ENCODE assay signal across 8 cellular contexts in the genomic region with DNA sequence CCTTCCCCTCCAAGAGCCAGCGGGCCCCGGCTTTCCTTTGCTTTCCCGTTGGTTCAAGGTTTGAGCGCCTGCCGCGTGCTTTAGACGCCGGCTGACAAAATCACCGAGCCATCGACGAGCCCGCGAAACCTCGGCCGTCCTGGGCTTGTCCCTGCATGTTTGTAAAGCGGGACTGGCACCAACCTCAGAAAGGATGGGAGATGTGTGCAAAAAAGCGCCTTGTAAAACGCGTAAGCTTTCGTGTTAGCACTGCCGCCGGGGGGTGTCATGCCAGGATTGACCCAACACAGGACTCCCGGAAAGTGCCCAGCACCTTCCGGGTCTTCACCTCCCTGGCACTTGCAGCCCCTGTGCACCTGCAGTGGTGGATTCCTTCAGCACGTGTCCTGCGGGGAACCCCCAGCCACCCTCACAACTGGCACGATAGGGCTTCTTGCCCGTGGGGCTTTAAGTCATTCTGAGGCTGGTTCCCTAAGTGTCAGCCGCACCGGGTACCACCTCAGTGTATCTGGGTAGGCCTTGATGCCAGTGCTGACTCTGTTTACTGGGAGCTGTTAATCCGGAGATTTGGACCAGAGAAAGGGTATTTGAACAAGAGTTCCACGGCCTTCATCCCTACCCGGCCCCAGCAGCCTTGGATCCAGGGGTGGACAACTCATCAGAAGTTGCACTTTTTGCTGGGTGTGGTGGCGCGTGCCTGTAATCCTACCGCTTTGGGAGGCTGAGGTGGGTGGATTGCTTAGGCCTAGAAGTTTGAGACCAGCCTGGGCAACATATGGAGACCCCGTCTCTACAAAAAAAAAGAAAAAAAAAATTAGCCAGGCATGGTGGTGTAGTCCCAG. TPM values are rescaled to one million over a fixed set of nuclear protein-coding genes. Genes with fewer than 3 reads are reported as not detected.
DNase-seq lines count a peak whose midpoint lies in the region; ATAC-seq and TF ChIP-seq lines count a peak whose summit lies in the region.

No MANE protein-coding gene starts in this region.

- H3K27me3 ChIP-seq in mammary epithelial cell (ENCODE audit: insufficient read depth, low read length) (no peaks in the 10 kb centered on the region), subcutaneous abdominal adipose tissue (ENCODE audit: control insufficient read depth in 5 of 5, insufficient read depth in 4 of 5, low read length in 5 of 5) (no peaks in the 10 kb centered on the region)

- peaks cover 66% of the 10 kb centered on the region for H3K79me2 ChIP-seq in mammary epithelial cell (ENCODE audit: insufficient read depth, low read length)

- WGBS in mammary epithelial cell (ENCODE audit: low coverage, missing lambda C conversion rate) = 17% methylated on average over 26 of the region's 37 CpGs

- ATAC-seq in T-cell (replicated peaks in 1 of 4) (no peak), GM21526 (IDR thresholded peaks at IDR 0.05; ENCODE audit: low FRiP score, unreplicated experiment) (no peak), HG02870 (IDR thresholded peaks at IDR 0.05; ENCODE audit: unreplicated experiment) (no peak)

- dilution Hi-C loops in mammary epithelial cell (cut with HindIII; ENCODE audit: low sequenced_read_pairs) = loop anchor here (5.0 kb wide), 2 partner anchors 98 to 272 kb away; a partner anchor contains a TSS

- in situ Hi-C loops in mammary epithelial cell (cut with MboI; ENCODE audit: low sequenced_read_pairs in 2 of 2) = loop anchor here (10.0 to 25.0 kb wide), 2 partner anchors 95 to 228 kb away; no protein-coding TSS in a partner anchor

- no peaks in the 10 kb centered on the region for H4K20me1 ChIP-seq in mammary epithelial cell (ENCODE audit: insufficient read depth, low read length)

- H3K9me3 ChIP-seq in mammary epithelial cell (replicated peaks; ENCODE audit: insufficient read depth, low read length) = no peaks in the 10 kb centered on the region
- no peaks in the 10 kb centered on the region for H3K9me3 ChIP-seq in subcutaneous abdominal adipose tissue (ENCODE audit: control insufficient read depth in 5 of 5, low read length in 5 of 5)

- H3K27me3 Mint-ChIP-seq in T-cell = no peaks in the 10 kb centered on the region
- H3K27me3 Mint-ChIP-seq in mesothelial cell of epicardium (ENCODE audit: low read depth) = no peaks in the 10 kb centered on the region

- intact Hi-C loops in mammary epithelial cell (cut with micrococcal nuclease) = loop anchor here (1.0 to 2.0 kb wide), 2 partner anchors 17 to 251 kb away; no protein-coding TSS in a partner anchor

- H3K27ac ChIP-seq in mammary epithelial cell (ENCODE audit: insufficient read depth, low read depth, low read length) = peak overlapping the region; percentile 75
- peak overlapping the region; percentile 69 for H3K27ac ChIP-seq in subcutaneous abdominal adipose tissue (ENCODE audit: low read depth, low read length)

- peaks cover 4% of the 10 kb centered on the region for H3K36me3 Mint-ChIP-seq in T-cell
- H3K36me3 Mint-ChIP-seq in mesothelial cell of epicardium = peaks cover 4% of the 10 kb centered on the region

- BruUV-seq in mammary epithelial cell (replicated peaks; lab: Mats Ljungman, UMichigan) = TSS peak; percentile 38

- H3K4me1 Mint-ChIP-seq in T-cell (peaks cover 36 to 54% (median 42%) of the 10 kb centered on the region in 3 donors), mesothelial cell of epicardium (peaks cover 19% of the 10 kb centered on the region)

- H3K4me3 Mint-ChIP-seq in T-cell = peak overlapping the region; percentile 91 to 94 (median 92)
- peak overlapping the region; percentile 91 for H3K4me3 Mint-ChIP-seq in mesothelial cell of epicardium

- peak overlapping the region; percentile 80 for H3K9ac ChIP-seq in mammary epithelial cell (ENCODE audit: insufficient read depth, low read length)
- H3K9ac ChIP-seq in subcutaneous abdominal adipose tissue (ENCODE audit: low read length in 5 of 5) = peak overlapping the region in 4 of 5 donors; percentile 77 to 88 (median 86)

- H3K9me3 Mint-ChIP-seq in T-cell (no peaks in the 10 kb centered on the region), mesothelial cell of epicardium (no peaks in the 10 kb centered on the region)

- TF ChIP-seq CTCF in mammary epithelial cell (conservative IDR thresholded peaks at IDR 0.05 in 1 of 2, IDR thresholded peaks at IDR 0.05 in 1 of 2; ENCODE audit: extremely low read depth in 1 of 2, insufficient read depth in 1 of 2, low read depth in 1 of 2, low read length in 2 of 2) (no peak), mesothelial cell of epicardium (IDR thresholded peaks at IDR 0.05; ENCODE audit: unreplicated experiment) (no peak)

- POLR2A ChIA-PET in T-cell (lab: Charles Lee) = interaction anchor here (0.5 to 1.3 kb wide), 2 partner anchors 17 kb away, joined by 5 to 9 read pairs; a partner anchor contains a TSS

- H3K4me1 ChIP-seq in mammary epithelial cell (ENCODE audit: insufficient read depth, low read length) = peaks cover 19% of the 10 kb centered on the region
- H3K4me1 ChIP-seq in subcutaneous abdominal adipose tissue (ENCODE audit: control insufficient read depth in 5 of 5, insufficient read depth in 5 of 5, low read length in 5 of 5) = peaks cover 12 to 38% (median 35%) of the 10 kb centered on the region in 5 donors

- H3K4me3 ChIP-seq in mammary epithelial cell (replicated peaks in 1 of 3; ENCODE audit: insufficient read depth in 1 of 3, low read depth in 2 of 3, low read length in 3 of 3) = peak overlapping the region; percentile 70 to 79 (median 77)
- H3K4me3 ChIP-seq in subcutaneous abdominal adipose tissue (ENCODE audit: low read depth in 1 of 5, low read length in 5 of 5) = peak overlapping the region; percentile 72 to 97 (median 81)

- peak overlapping the region; percentile 69 for H3K4me2 ChIP-seq in mammary epithelial cell (ENCODE audit: insufficient read depth, low read depth, low read length)

- H2AFZ ChIP-seq in mammary epithelial cell (ENCODE audit: low read depth, low read length) = peak overlapping the region; percentile 73

- H3K27ac Mint-ChIP-seq in T-cell (peak overlapping the region; percentile 82 to 92), mesothelial cell of epicardium (peak overlapping the region; percentile 94)

- peaks cover 8% of the 10 kb centered on the region for H3K36me3 ChIP-seq in mammary epithelial cell (ENCODE audit: insufficient read depth, low read length)
- peaks cover 0 to 14% (median 3%) of the 10 kb centered on the region in 5 donors for H3K36me3 ChIP-seq in subcutaneous abdominal adipose tissue (ENCODE audit: control insufficient read depth in 5 of 5, insufficient read depth in 5 of 5, low read length in 5 of 5)

- DNase-seq in activated T-cell treated with anti-CD3 and anti-CD28 coated beads for 1 hour (ENCODE audit: low read depth) = peak; percentile 14
- no peak for DNase-seq in activated T-cell treated with anti-CD3 and anti-CD28 coated beads, Interleukin-2, amount 50 U/mL, for 1 hour
- DNase-seq in T-cell = peak in 20 of 34 experiments; percentile 14 to 46 (median 28)
- DNase-seq in mammary epithelial cell = peak; percentile 64
- no peak for DNase-seq in mesothelial cell of epicardium (ENCODE audit: low spot score in 2 of 2, unreplicated experiment in 2 of 2)

- CTCF ChIA-PET in T-cell (lab: Charles Lee) = interaction anchor here in 1 of 2 donors (1.0 to 1.8 kb wide), 3 partner anchors 15 to 52 kb away, joined by 4 to 15 read pairs (median 5); a partner anchor contains a TSS
- CTCF ChIA-PET in mammary epithelial cell (lab: Charles Lee; ENCODE audit: low non-redundant PET) = no interaction called here

RNA-seq across cellular contexts. Expression of a gene that starts 0.8 kb away (rescaled TPM):
- total RNA-seq in T-cell (10 to 100 TPM; 35.0 to 60.8 (median 51.2) TPM), mammary epithelial cell (10 to 100 TPM; 14.7 to 98.1 TPM), mesothelial cell of epicardium (46.8 to 47.6 TPM (median 47.3 TPM) in 3 replicates)
- polyA plus RNA-seq in mammary epithelial cell = 112 TPM
- 69.0 TPM for polyA minus RNA-seq in mammary epithelial cell

RNA-seq across cellular contexts. Expression of a gene that starts 1.1 kb away (rescaled TPM):
- total RNA-seq in T-cell (100 to 1,000 TPM in 3 of 5 donors, 10 to 100 TPM in 2; 73.8 to 169 (median 161) TPM), mammary epithelial cell (10 to 100 TPM; 15.7 to 25.7 TPM), mesothelial cell of epicardium (44.6 to 49.2 TPM (median 45.0 TPM) in 3 replicates)
- 10.3 TPM for polyA plus RNA-seq in mammary epithelial cell
- 3.9 TPM for polyA minus RNA-seq in mammary epithelial cell

RNA-seq across cellular contexts. Expression of a gene that starts 17.2 kb away (rescaled TPM):
- total RNA-seq in T-cell (10 to 100 TPM in 3 of 5 donors, 1 to 10 TPM in 2; 9.0 to 15.8 (median 11.2) TPM), mammary epithelial cell (10 to 100 TPM in 1 of 2 donors, 1 to 10 TPM in 1; 8.7 to 13.1 TPM), mesothelial cell of epicardium (26.3 to 27.6 TPM (median 27.3 TPM) in 3 replicates)
- 6.1 TPM for polyA plus RNA-seq in mammary epithelial cell
- 1.5 TPM for polyA minus RNA-seq in mammary epithelial cell

RNA-seq across cellular contexts. Expression of a gene that starts 55.2 kb away (rescaled TPM):
- total RNA-seq in T-cell (10 to 100 TPM; 52.8 to 95.2 (median 82.3) TPM), mammary epithelial cell (10 to 100 TPM; 36.5 to 71.7 TPM), mesothelial cell of epicardium (96.6 to 105 TPM (median 103 TPM) in 3 replicates)
- polyA plus RNA-seq in mammary epithelial cell = 30.5 TPM
- polyA minus RNA-seq in mammary epithelial cell = 28.5 TPM

Comparison
In these comparisons a context has a peak if more than half of its experiments do, and no peak if none do; other contexts are left out.
1. DNase-seq: peak in activated T-cell treated with anti-CD3 and anti-CD28 coated beads for 1 hour (single experiment), T-cell (20 of 34) and mammary epithelial cell (single experiment); none in activated T-cell treated with anti-CD3 and anti-CD28 coated beads, Interleukin-2, amount 50 U/mL, for 1 hour (single experiment) and mesothelial cell of epicardium (0 of 2).